Comparison of ENCODE assay signal across 12 cellular contexts in genomic region chr5:1547236-1547635, GRCh38.
"Had no signal": no experiment of that assay in that cellular context is flagged by ENCODE, and none has a peak within 500 bp of the region (broad histone marks: within the 10 kb centered on the region; RNA-seq: fewer than 3 reads in every experiment).

No MANE protein-coding gene starts in this region.

- DNase-seq: activated CD4-positive, alpha-beta T cell treated with anti-CD3 and anti-CD28 coated beads, Interleukin-2, amount 10 ng/mL, durations not matched to agents 7 days and 5 days; activated effector memory CD4-positive, alpha-beta T cell treated with Interleukin-2 at 50 U/mL for 16 hours; activated T-cell treated with anti-CD3 and anti-CD28 coated beads, Interleukin-2, amount 50 U/mL, for 4 hours; hippocampal formation; nephron progenitor cell; occipital lobe; SW 1271; thyroid gland had no signal

- H3K4me3 ChIP-seq: adrenal gland, thyroid gland, vagina had no signal

- ATAC-seq: activated T-cell treated with anti-CD3 and anti-CD28 coated beads, Interleukin-2, amount 50 U/mL, for 4 hours; stimulated activated memory B cell treated with anti-CD40 and anti-IgM and Interleukin-4, amounts not matched to agents 10 μg/mL and 1 μg/mL and 100 μg/mL, for 72 hours had no signal

- FAIRE-seq: endometrium had no signal

- H3K27me3 ChIP-seq: adrenal gland, thyroid gland, vagina had no signal

- H3K27ac ChIP-seq: adrenal gland, thyroid gland, vagina had no signal

- H3K36me3 ChIP-seq: adrenal gland, thyroid gland, vagina had no signal

- H3K4me1 ChIP-seq: adrenal gland, vagina had no signal

- H3K9me3 ChIP-seq: adrenal gland, thyroid gland, vagina had no signal
